22 cellular contexts compared by ENCODE assay signal in the genomic region with DNA sequence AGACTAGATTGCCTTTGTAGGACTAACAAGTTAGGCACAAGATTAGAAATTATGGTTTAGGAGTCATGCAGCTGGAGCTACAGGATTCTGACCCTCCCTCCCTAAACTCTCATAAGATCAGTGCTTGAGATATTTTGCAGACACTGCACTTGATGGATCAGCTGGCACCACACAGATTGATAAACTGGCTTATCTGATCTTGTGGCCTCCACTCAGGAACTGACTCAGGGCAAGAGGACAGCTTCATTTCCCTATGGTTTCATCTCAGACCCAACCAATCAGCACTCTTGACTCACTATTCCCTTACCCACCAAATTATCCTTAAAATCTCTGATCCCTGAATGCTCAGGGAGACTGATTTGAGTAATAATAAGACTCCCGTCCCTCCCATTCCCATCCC.
DNase-seq lines count a peak whose midpoint lies in the region; ATAC-seq lines count a peak whose summit lies in the region.
"Had no signal": no experiment of that assay in that cellular context is flagged by ENCODE, and none has a peak within 500 bp of the region (broad histone marks: within the 10 kb centered on the region; RNA-seq: fewer than 3 reads in every experiment).

No MANE protein-coding gene starts in this region.

- no peak overlapping the region for H3K4me3 Mint-ChIP-seq in activated CD4-positive, alpha-beta memory T cell treated with anti-CD3 and anti-CD28 coated beads for 36 hours
- H3K4me3 Mint-ChIP-seq: activated naive CD8-positive, alpha-beta T cell; B cell; effector memory CD8-positive, alpha-beta T cell; neural progenitor cell; stimulated activated memory B cell treated with anti-CD40 and anti-IgM and Interleukin-4, amounts not matched to agents 10 μg/mL and 1 μg/mL and 100 μg/mL, for 72 hours had no signal

- no peak overlapping the region for H3K27ac Mint-ChIP-seq in activated CD4-positive, alpha-beta memory T cell treated with anti-CD3 and anti-CD28 coated beads for 36 hours
- H3K27ac Mint-ChIP-seq: activated naive CD8-positive, alpha-beta T cell; B cell; effector memory CD8-positive, alpha-beta T cell; neural progenitor cell; stimulated activated memory B cell treated with anti-CD40 and anti-IgM and Interleukin-4, amounts not matched to agents 10 μg/mL and 1 μg/mL and 100 μg/mL, for 72 hours had no signal

- DNase-seq in NCI-H82 (lab: John Stamatoyannopoulos, UW) (peak; percentile 22), NCI-H82 treated with DMSO at 0.1 percent for 48 hours (lab: John Stamatoyannopoulos, UW; ENCODE audit: unreplicated experiment) (no peak), iris pigment epithelial cell (ENCODE audit: low read depth) (peak; percentile 53), NCI-H1436 (lab: John Stamatoyannopoulos, UW) (no peak), HPDE6-E6E7 (ENCODE audit: extremely low spot score) (no peak)
- DNase-seq in Jurkat, Clone E6-1 (ENCODE audit: low read depth, low spot score), result peak; percentile 23
- peak; percentile 20 for DNase-seq in activated CD4-positive, alpha-beta memory T cell treated with anti-CD3 and anti-CD28 coated beads for 36 hours
- DNase-seq: activated CD4-positive, alpha-beta T cell treated with anti-CD3 and anti-CD28 coated beads for 1 hour; body of pancreas; effector memory CD8-positive, alpha-beta T cell; esophagus squamous epithelium; kidney; lower lobe of right lung; MG63; NCI-H1694 treated with DMSO at 0.1 percent for 48 hours; stimulated activated CD4-positive, alpha-beta T cell treated with anti-CD3 and anti-CD28 coated beads, Interleukin-1b, Interleukin-23, amount 100 ng/mL, for 48 hours; thyroid gland had no signal

- no peaks in the 10 kb centered on the region for H3K27me3 Mint-ChIP-seq in activated CD4-positive, alpha-beta memory T cell treated with anti-CD3 and anti-CD28 coated beads for 36 hours
- H3K27me3 Mint-ChIP-seq: activated naive CD8-positive, alpha-beta T cell; B cell; effector memory CD8-positive, alpha-beta T cell; stimulated activated memory B cell treated with anti-CD40 and anti-IgM and Interleukin-4, amounts not matched to agents 10 μg/mL and 1 μg/mL and 100 μg/mL, for 72 hours had no signal

- POLR2A ChIA-PET in activated CD4-positive, alpha-beta memory T cell treated with anti-CD3 and anti-CD28 coated beads for 36 hours (lab: Charles Lee), result no interaction called here

- intact Hi-C loops in activated CD4-positive, alpha-beta memory T cell treated with anti-CD3 and anti-CD28 coated beads for 36 hours (cut with micrococcal nuclease), result no loop called here

- H3K4me1 Mint-ChIP-seq in activated CD4-positive, alpha-beta memory T cell treated with anti-CD3 and anti-CD28 coated beads for 36 hours (ENCODE audit: low read depth), result peaks cover 26% of the 10 kb centered on the region
- H3K4me1 Mint-ChIP-seq: B cell; stimulated activated memory B cell treated with anti-CD40 and anti-IgM and Interleukin-4, amounts not matched to agents 10 μg/mL and 1 μg/mL and 100 μg/mL, for 72 hours had no signal

- no peak overlapping the region for H3K4me3 ChIP-seq in Jurkat, Clone E6-1 (ENCODE audit: low read length)
- H3K4me3 ChIP-seq: body of pancreas, esophagus squamous epithelium, lower lobe of right lung, MG63, neural progenitor cell, thyroid gland had no signal

- CTCF ChIA-PET in activated CD4-positive, alpha-beta memory T cell treated with anti-CD3 and anti-CD28 coated beads for 36 hours (lab: Charles Lee), result no interaction called here

- H3K36me3 Mint-ChIP-seq in activated CD4-positive, alpha-beta memory T cell treated with anti-CD3 and anti-CD28 coated beads for 36 hours, result no peaks in the 10 kb centered on the region

- no peak for ATAC-seq in GM19023 (IDR thresholded peaks at IDR 0.05; ENCODE audit: unreplicated experiment)
- ATAC-seq: body of pancreas; effector memory CD8-positive, alpha-beta T cell; lower lobe of right lung; stimulated activated memory B cell treated with anti-CD40 and anti-IgM and Interleukin-4, amounts not matched to agents 10 μg/mL and 1 μg/mL and 100 μg/mL, for 72 hours had no signal

- no peaks in the 10 kb centered on the region for H3K9me3 Mint-ChIP-seq in activated CD4-positive, alpha-beta memory T cell treated with anti-CD3 and anti-CD28 coated beads for 36 hours
- H3K9me3 Mint-ChIP-seq: effector memory CD8-positive, alpha-beta T cell; neural progenitor cell had no signal

Comparison
In these comparisons a context has a peak if more than half of its experiments do, and no peak if none do; other contexts are left out.
1. DNase-seq: peak in NCI-H82 (single experiment), Jurkat, Clone E6-1 (single experiment), activated CD4-positive, alpha-beta memory T cell treated with anti-CD3 and anti-CD28 coated beads for 36 hours (single experiment) and iris pigment epithelial cell (single experiment); none in NCI-H82 treated with DMSO at 0.1 percent for 48 hours (single experiment), NCI-H1436 (single experiment) and HPDE6-E6E7 (single experiment).